In the genomic region with DNA sequence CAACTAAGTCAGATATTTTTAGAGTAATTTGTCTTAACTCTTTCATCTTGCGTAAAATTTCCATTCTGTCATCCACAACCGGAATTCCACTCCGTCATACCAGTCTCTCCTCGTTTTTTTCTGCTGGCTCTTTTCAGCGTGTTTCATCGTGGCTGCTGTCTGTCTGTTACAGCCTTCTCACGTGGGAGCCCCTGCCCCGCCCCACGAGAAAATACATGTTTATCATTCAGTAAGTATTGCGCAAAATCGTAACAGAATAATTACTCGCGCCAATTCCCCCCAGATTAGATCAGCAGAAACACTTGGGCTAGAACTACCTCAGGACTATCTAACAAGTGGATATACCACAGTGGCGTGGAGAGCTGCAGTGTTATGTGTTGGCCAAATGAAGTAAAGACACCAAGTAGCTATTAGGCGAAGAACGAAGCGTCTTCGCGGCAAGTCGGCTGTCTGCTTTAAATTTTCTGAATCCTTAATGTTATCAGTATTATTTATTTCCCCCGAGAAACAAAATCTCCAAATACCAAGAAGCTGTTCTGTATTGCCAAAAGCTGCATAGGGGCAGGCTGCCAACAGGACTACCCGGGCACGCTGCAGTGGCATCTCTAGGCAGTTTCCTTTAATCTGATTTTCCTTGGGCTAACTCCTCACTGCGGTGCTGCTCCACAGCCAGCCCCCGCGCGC, we compare ENCODE assay signal across 8 cellular contexts. TPM values are rescaled to one million over a fixed set of nuclear protein-coding genes. Genes with fewer than 3 reads are reported as not detected.
DNase-seq lines count a peak whose midpoint lies in the region; TF ChIP-seq lines count a peak whose summit lies in the region.

No MANE protein-coding gene starts in this region.

- no peak for TF ChIP-seq RAD21 in liver (IDR thresholded peaks at IDR 0.05)

- H3K4me3 Mint-ChIP-seq in CD14-positive monocyte, result peak overlapping the region; percentile 91 to 93

- H3K9ac ChIP-seq in liver (ENCODE audit: low read depth in 1 of 2, low read length in 2 of 2), result peak overlapping the region; percentile 59 to 92

- no peaks in the 10 kb centered on the region for H3K27me3 Mint-ChIP-seq in CD14-positive monocyte (ENCODE audit: low read depth in 3 of 3)

- H3K36me3 ChIP-seq in KOPT-K1 (ENCODE audit: insufficient read depth, low read length) (no peaks in the 10 kb centered on the region), WERI-Rb-1 (no peaks in the 10 kb centered on the region), liver (ENCODE audit: control insufficient read depth in 4 of 4, insufficient read depth in 3 of 4, low read depth in 1 of 4, low read length in 3 of 4) (no peaks in the 10 kb centered on the region)

- DNase-seq in CD14-positive monocyte (ENCODE audit: low spot score), result peak; percentile 48
- peak; percentile 38 for DNase-seq in GM20000 (ENCODE audit: low spot score)
- no peak for DNase-seq in WERI-Rb-1
- DNase-seq in choroid plexus epithelial cell (ENCODE audit: low read depth), result peak; percentile 78
- DNase-seq in stimulated activated CD4-positive, alpha-beta T cell treated with anti-CD3 and anti-CD28 coated beads, Interleukin-4, amount 100 ng/mL, for 4 hours, result peak; percentile 24 to 62
- no peak for DNase-seq in COR-L47 (lab: John Stamatoyannopoulos, UW)

- TF ChIP-seq CTCF in CD14-positive monocyte (IDR thresholded peaks at IDR 0.05) (no peak), GM20000 (IDR thresholded peaks at IDR 0.05; ENCODE audit: extremely low read depth, missing control alignments) (no peak), WERI-Rb-1 (IDR thresholded peaks at IDR 0.05; ENCODE audit: low read depth, low read length) (no peak), choroid plexus epithelial cell (conservative IDR thresholded peaks at IDR 0.05; ENCODE audit: low read depth, low read length) (no peak), liver (IDR thresholded peaks at IDR 0.05; ENCODE audit: low read depth, low read length, missing input control) (no peak)

- WGBS in liver, result 6% methylated on average over 27 of the region's 27 CpGs

- H3K9me3 ChIP-seq in KOPT-K1 (ENCODE audit: insufficient read depth, low read length, poor library complexity, severe bottlenecking) (no peaks in the 10 kb centered on the region), WERI-Rb-1 (ENCODE audit: severe bottlenecking) (no peaks in the 10 kb centered on the region), liver (ENCODE audit: control insufficient read depth in 4 of 4, low read length in 3 of 4) (no peaks in the 10 kb centered on the region)

- H3K4me1 Mint-ChIP-seq in CD14-positive monocyte, result peaks cover 22% of the 10 kb centered on the region

- peak overlapping the region; percentile 82 for H3K27ac ChIP-seq in KOPT-K1 (ENCODE audit: low read depth, low read length, poor library complexity, severe bottlenecking)
- H3K27ac ChIP-seq in WERI-Rb-1, result peak overlapping the region; percentile 37; the same call in 1 of the 2 replicates
- H3K27ac ChIP-seq in liver (ENCODE audit: low read depth in 1 of 2, low read length in 2 of 2), result peak overlapping the region; percentile 97 to 99

- H3K36me3 Mint-ChIP-seq in CD14-positive monocyte, result no peaks in the 10 kb centered on the region

- intact Hi-C loops in CD14-positive monocyte (cut with micrococcal nuclease), result loop anchor here in 1 of 2 donors (10.0 kb wide), 1 partner anchor 421 kb away; no protein-coding TSS in a partner anchor

- H3K27me3 ChIP-seq in WERI-Rb-1 (ENCODE audit: insufficient read depth, low read depth, severe bottlenecking) (no peaks in the 10 kb centered on the region), liver (ENCODE audit: control insufficient read depth in 4 of 4, insufficient read depth in 4 of 4, low read length in 3 of 4) (no peaks in the 10 kb centered on the region)

- H3K4me3 ChIP-seq in WERI-Rb-1 (ENCODE audit: low read depth, low read length) (peak overlapping the region; percentile 58), choroid plexus epithelial cell (ENCODE audit: low read depth, low read length) (peak overlapping the region; percentile 82), liver (ENCODE audit: low read depth in 1 of 3, low read length in 3 of 3) (peak overlapping the region; percentile 59 to 93 (median 78))

- peak overlapping the region in 6 of 7 donors; percentile 1 to 50 (median 24) for H3K27ac Mint-ChIP-seq in CD14-positive monocyte

- no peaks in the 10 kb centered on the region for H3K9me3 Mint-ChIP-seq in CD14-positive monocyte

- peaks cover 2 to 21% (median 3%) of the 10 kb centered on the region in 4 donors for H3K4me1 ChIP-seq in liver (ENCODE audit: control insufficient read depth in 4 of 4, insufficient read depth in 4 of 4, low read length in 3 of 4)

TF ChIP-seq in liver, 16 proteins besides CTCF, POLR2A, EP300 and RAD21:
- TF ChIP-seq SP1 (IDR thresholded peaks at IDR 0.05) (peak; percentile 10), TAF1 (conservative IDR thresholded peaks at IDR 0.05) (no peak)

RNA-seq across cellular contexts. Expression of a gene that starts 0.6 kb away (rescaled TPM):
- polyA plus RNA-seq in CD14-positive monocyte, result 1 to 10 TPM; 5.1 to 6.3 TPM
- 10 to 100 TPM; 16.8 to 21.0 TPM for total RNA-seq in liver
- polyA plus RNA-seq in liver, result 1 to 10 TPM; 3.2 to 3.8 TPM

Comparison
In these comparisons a context has a peak if more than half of its experiments do, and no peak if none do; other contexts are left out.
1. DNase-seq: peak in CD14-positive monocyte (single experiment), GM20000 (single experiment), choroid plexus epithelial cell (single experiment) and stimulated activated CD4-positive, alpha-beta T cell treated with anti-CD3 and anti-CD28 coated beads, Interleukin-4, amount 100 ng/mL, for 4 hours (2 of 2); none in WERI-Rb-1 (single experiment) and COR-L47 (single experiment).
2. H3K27ac ChIP-seq: peak in every context shown above with its lines; median percentile 98 in liver; 82 in KOPT-K1; 37 in WERI-Rb-1.
3. Peak in every context shown above with its lines, with median percentiles within 50 percentile points of each other: H3K4me3 ChIP-seq.